ENCODE assay signal across 8 cellular contexts in genomic region chr6:33297406-33297955, GRCh38. TPM values are rescaled to one million over a fixed set of nuclear protein-coding genes. Genes with fewer than 3 reads are reported as not detected.
DNase-seq lines count a peak whose midpoint lies in the region; ATAC-seq and TF ChIP-seq lines count a peak whose summit lies in the region.

No MANE protein-coding gene starts in this region.

- CTCF ChIA-PET in activated CD8-positive, alpha-beta memory T cell treated with anti-CD3 and anti-CD28 coated beads, Interleukin-2, amount 10 ng/mL, durations not matched to agents 7 days and 5 days (lab: Charles Lee): interaction anchor here (0.6 to 5.4 kb wide), 9 partner anchors 8 to 326 kb away, joined by 3 to 37 read pairs (median 3); partner anchors contain the start of genes B3GALT4, PFDN6, TAPBP and WDR46

- peak overlapping the region; percentile 90 for H3K4me3 Mint-ChIP-seq in activated CD8-positive, alpha-beta memory T cell treated with anti-CD3 and anti-CD28 coated beads, Interleukin-2, amount 10 ng/mL, durations not matched to agents 7 days and 5 days
- H3K4me3 Mint-ChIP-seq in progenitor cell of endocrine pancreas (ENCODE audit: low read depth): peak overlapping the region; percentile 100

- DNase-seq in activated CD8-positive, alpha-beta memory T cell treated with anti-CD3 and anti-CD28 coated beads, Interleukin-2, amount 10 ng/mL, durations not matched to agents 7 days and 5 days: no peak
- no peak for DNase-seq in activated CD8-positive, alpha-beta memory T cell treated with anti-CD3 and anti-CD28 coated beads, Interleukin-2, amount 50 U/mL, for 48 hours
- DNase-seq in WERI-Rb-1 (peak; percentile 61), progenitor cell of endocrine pancreas (ENCODE audit: low spot score, unreplicated experiment) (no peak), NCI-H748 (lab: John Stamatoyannopoulos, UW; ENCODE audit: unreplicated experiment) (no peak), NCI-H2029 (lab: John Stamatoyannopoulos, UW) (no peak)

- 7% methylated on average over 3 of the region's 16 CpGs; no CpG with 5 or more reads in 1 of the 2 donors for WGBS in gastroesophageal sphincter (ENCODE audit: low coverage in 1 of 2), 2 donors

- H3K9me3 ChIP-seq in WERI-Rb-1 (ENCODE audit: severe bottlenecking) (no peaks in the 10 kb centered on the region), gastroesophageal sphincter (no peaks in the 10 kb centered on the region)

- H3K4me1 ChIP-seq in gastroesophageal sphincter: peaks cover 0 to 47% (median 14%) of the 10 kb centered on the region in 3 donors

- no peak for TF ChIP-seq EP300 in gastroesophageal sphincter (IDR thresholded peaks at IDR 0.05)

- no peaks in the 10 kb centered on the region for H3K9me3 Mint-ChIP-seq in activated CD8-positive, alpha-beta memory T cell treated with anti-CD3 and anti-CD28 coated beads, Interleukin-2, amount 10 ng/mL, durations not matched to agents 7 days and 5 days (ENCODE audit: low read depth)
- H3K9me3 Mint-ChIP-seq in progenitor cell of endocrine pancreas (ENCODE audit: low read depth): no peaks in the 10 kb centered on the region

- H3K27ac Mint-ChIP-seq in activated CD8-positive, alpha-beta memory T cell treated with anti-CD3 and anti-CD28 coated beads, Interleukin-2, amount 10 ng/mL, durations not matched to agents 7 days and 5 days: peak overlapping the region; percentile 28
- peak overlapping the region; percentile 91 for H3K27ac Mint-ChIP-seq in progenitor cell of endocrine pancreas

- H3K27me3 ChIP-seq in WERI-Rb-1 (ENCODE audit: insufficient read depth, low read depth, severe bottlenecking) (no peaks in the 10 kb centered on the region), gastroesophageal sphincter (no peaks in the 10 kb centered on the region)

- no peak for TF ChIP-seq CTCF in WERI-Rb-1 (IDR thresholded peaks at IDR 0.05; ENCODE audit: low read depth, low read length)
- no peak for TF ChIP-seq CTCF in gastroesophageal sphincter (IDR thresholded peaks at IDR 0.05)
- TF ChIP-seq CTCF in progenitor cell of endocrine pancreas (IDR thresholded peaks at IDR 0.05; ENCODE audit: unreplicated experiment): no peak

- no peak for ATAC-seq in activated CD8-positive, alpha-beta memory T cell treated with anti-CD3 and anti-CD28 coated beads, Interleukin-2, amount 10 ng/mL, durations not matched to agents 7 days and 5 days
- no peak for ATAC-seq in gastroesophageal sphincter
- ATAC-seq in GM18870 (IDR thresholded peaks at IDR 0.05; ENCODE audit: unreplicated experiment): no peak

- peak overlapping the region; percentile 40; the same call in 1 of the 2 replicates for H3K27ac ChIP-seq in WERI-Rb-1
- peak overlapping the region; percentile 90 to 99 (median 94) for H3K27ac ChIP-seq in gastroesophageal sphincter

- no peak for TF ChIP-seq POLR2A in gastroesophageal sphincter (IDR thresholded peaks at IDR 0.05)

- peaks cover 30% of the 10 kb centered on the region for H3K4me1 Mint-ChIP-seq in activated CD8-positive, alpha-beta memory T cell treated with anti-CD3 and anti-CD28 coated beads, Interleukin-2, amount 10 ng/mL, durations not matched to agents 7 days and 5 days
- peaks cover 16% of the 10 kb centered on the region for H3K4me1 Mint-ChIP-seq in progenitor cell of endocrine pancreas (ENCODE audit: low read depth)

- H3K4me3 ChIP-seq in WERI-Rb-1 (ENCODE audit: low read depth, low read length): peak overlapping the region; percentile 71
- H3K4me3 ChIP-seq in gastroesophageal sphincter: peak overlapping the region; percentile 87 to 92

- H3K36me3 ChIP-seq in WERI-Rb-1: peaks cover 43% of the 10 kb centered on the region
- H3K36me3 ChIP-seq in gastroesophageal sphincter: peaks cover 0 to 56% of the 10 kb centered on the region in 2 donors

- H3K27me3 Mint-ChIP-seq in activated CD8-positive, alpha-beta memory T cell treated with anti-CD3 and anti-CD28 coated beads, Interleukin-2, amount 10 ng/mL, durations not matched to agents 7 days and 5 days: no peaks in the 10 kb centered on the region
- no peaks in the 10 kb centered on the region for H3K27me3 Mint-ChIP-seq in progenitor cell of endocrine pancreas

- H3K36me3 Mint-ChIP-seq in activated CD8-positive, alpha-beta memory T cell treated with anti-CD3 and anti-CD28 coated beads, Interleukin-2, amount 10 ng/mL, durations not matched to agents 7 days and 5 days: peaks cover 28% of the 10 kb centered on the region
- H3K36me3 Mint-ChIP-seq in progenitor cell of endocrine pancreas (ENCODE audit: insufficient read depth): peaks cover 6% of the 10 kb centered on the region

RNA-seq across cellular contexts. Expression of gene RGL2, which starts 1.3 kb away (rescaled TPM):
- 10 to 100 TPM; 34.7 to 49.9 TPM for total RNA-seq in activated CD8-positive, alpha-beta memory T cell treated with anti-CD3 and anti-CD28 coated beads, Interleukin-2, amount 10 ng/mL, durations not matched to agents 7 days and 5 days
- 10 to 100 TPM; 53.7 to 83.0 (median 60.7) TPM for total RNA-seq in gastroesophageal sphincter
- 175 and 196 TPM in 2 replicates for total RNA-seq in progenitor cell of endocrine pancreas

RNA-seq across cellular contexts. Expression of gene PFDN6, which starts 8.1 kb away (rescaled TPM):
- total RNA-seq in activated CD8-positive, alpha-beta memory T cell treated with anti-CD3 and anti-CD28 coated beads, Interleukin-2, amount 10 ng/mL, durations not matched to agents 7 days and 5 days: 10 to 100 TPM; 67.8 to 90.3 TPM
- total RNA-seq in gastroesophageal sphincter (10 to 100 TPM; 40.6 to 55.5 (median 50.6) TPM), progenitor cell of endocrine pancreas (46.1 and 52.1 TPM in 2 replicates)

RNA-seq across cellular contexts. Expression of gene WDR46, which starts 8.4 kb away (rescaled TPM):
- total RNA-seq in activated CD8-positive, alpha-beta memory T cell treated with anti-CD3 and anti-CD28 coated beads, Interleukin-2, amount 10 ng/mL, durations not matched to agents 7 days and 5 days: 10 to 100 TPM; 61.5 to 78.4 TPM
- total RNA-seq in gastroesophageal sphincter (10 to 100 TPM; 26.4 to 39.2 (median 35.6) TPM), progenitor cell of endocrine pancreas (47.5 and 53.4 TPM in 2 replicates)

RNA-seq across cellular contexts. Expression of gene TAPBP, which starts 16.4 kb away (rescaled TPM):
- total RNA-seq in activated CD8-positive, alpha-beta memory T cell treated with anti-CD3 and anti-CD28 coated beads, Interleukin-2, amount 10 ng/mL, durations not matched to agents 7 days and 5 days: 100 to 1,000 TPM; 207 to 235 TPM
- total RNA-seq in gastroesophageal sphincter (100 to 1,000 TPM in 1 of 4 donors, 10 to 100 TPM in 3; 62.9 to 136 (median 69.2) TPM), progenitor cell of endocrine pancreas (20.2 and 22.3 TPM in 2 replicates)

RNA-seq across cellular contexts. Expression of gene ZBTB22, which starts 20.1 kb away (rescaled TPM):
- total RNA-seq in activated CD8-positive, alpha-beta memory T cell treated with anti-CD3 and anti-CD28 coated beads, Interleukin-2, amount 10 ng/mL, durations not matched to agents 7 days and 5 days: 10 to 100 TPM; 10.6 to 11.8 TPM
- total RNA-seq in gastroesophageal sphincter: 10 to 100 TPM; 19.3 to 20.9 (median 20.1) TPM
- 27.3 and 28.1 TPM in 2 replicates for total RNA-seq in progenitor cell of endocrine pancreas
